Comparison of ENCODE assay signal across 16 cellular contexts in the genomic region with DNA sequence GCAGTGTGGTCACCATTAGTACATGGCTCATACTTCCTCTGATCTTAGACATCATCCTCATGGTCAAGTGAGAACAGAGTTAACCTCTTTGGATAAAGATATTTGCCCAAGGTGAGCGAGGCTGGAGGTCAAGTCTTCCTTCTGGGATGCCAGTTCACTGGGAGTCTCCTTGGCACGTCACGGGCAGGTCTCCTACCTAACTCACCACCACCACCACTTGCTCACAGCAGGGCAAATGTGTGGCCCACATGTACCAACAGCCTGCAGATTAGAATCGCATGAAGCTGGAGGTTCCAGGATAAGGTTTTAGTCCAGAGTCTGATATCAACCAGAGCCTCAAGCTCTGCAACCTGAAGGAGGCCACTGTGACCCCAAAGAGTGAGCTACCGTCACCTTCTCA.
A peak's percentile ranks its signal among the peaks of the same experiment; 100 is the strongest.
DNase-seq lines count a peak whose midpoint lies in the region; ATAC-seq and TF ChIP-seq lines count a peak whose summit lies in the region.
"Had no signal": no experiment of that assay in that cellular context is flagged by ENCODE, and none has a peak within 500 bp of the region (broad histone marks: within the 10 kb centered on the region; RNA-seq: fewer than 3 reads in every experiment).

No MANE protein-coding gene starts in this region.

- no peaks in the 10 kb centered on the region for H3K9me3 Mint-ChIP-seq in endodermal cell
- H3K9me3 Mint-ChIP-seq in activated naive CD4-positive, alpha-beta T cell treated with anti-CD3 and anti-CD28 coated beads for 36 hours = no peaks in the 10 kb centered on the region
- H3K9me3 Mint-ChIP-seq: CD4-positive, CD25-positive, alpha-beta regulatory T cell; HFFc6 had no signal

- no peak overlapping the region for H3K4me3 ChIP-seq in right atrium auricular region
- no peak overlapping the region for H3K4me3 ChIP-seq in left ventricle myocardium inferior
- H3K4me3 ChIP-seq in endodermal cell (ENCODE audit: low read length) = no peak overlapping the region
- H3K4me3 ChIP-seq: BLaER1 treated with 17β-estradiol and CSF1 and Interleukin-3, amounts not matched to agents 10 nM and 100 nM; GM12878 had no signal

- no peak for ATAC-seq in T-helper 17 cell
- no peak for ATAC-seq in HG03342 (IDR thresholded peaks at IDR 0.05; ENCODE audit: unreplicated experiment)
- ATAC-seq: GM12878 had no signal

- H3K27me3 Mint-ChIP-seq in T-helper 17 cell (peaks cover 9% of the 10 kb centered on the region), endodermal cell (ENCODE audit: insufficient read depth) (peaks cover 3% of the 10 kb centered on the region)
- no peaks in the 10 kb centered on the region for H3K27me3 Mint-ChIP-seq in activated naive CD4-positive, alpha-beta T cell treated with anti-CD3 and anti-CD28 coated beads for 36 hours (ENCODE audit: low read depth)

- WGBS in endodermal cell (ENCODE audit: insufficient coverage in 1 of 2, insufficient read length in 1 of 2), 2 experiments = 93 to 97% methylated on average over 4 to 5 of the region's 5 CpGs

- no peaks in the 10 kb centered on the region for H3K4me1 ChIP-seq in right atrium auricular region
- no peaks in the 10 kb centered on the region for H3K4me1 ChIP-seq in left ventricle myocardium inferior
- no peaks in the 10 kb centered on the region for H3K4me1 ChIP-seq in endodermal cell (ENCODE audit: control insufficient read depth, insufficient read depth, low read length)

- DNase-seq in right atrium auricular region (ENCODE audit: low spot score) (peak; percentile 51), left ventricle myocardium inferior (no peak), T-helper 17 cell (no peak), endodermal cell (peak; percentile 11), dedifferentiated amniotic fluid mesenchymal stem cell (ENCODE audit: extremely low spot score) (no peak)
- DNase-seq in activated naive CD4-positive, alpha-beta T cell treated with anti-CD3 and anti-CD28 coated beads for 36 hours = no peak
- DNase-seq: ACHN; CD4-positive, CD25-positive, alpha-beta regulatory T cell; DMS 273 treated with DMSO at 0.1 percent for 48 hours; DMS79; GOT3; HCEC 1CT; HFFc6 had no signal

- H3K4me3 Mint-ChIP-seq in T-helper 17 cell (no peak overlapping the region), endodermal cell (no peak overlapping the region)
- no peak overlapping the region for H3K4me3 Mint-ChIP-seq in activated naive CD4-positive, alpha-beta T cell treated with anti-CD3 and anti-CD28 coated beads for 36 hours
- H3K4me3 Mint-ChIP-seq: CD4-positive, CD25-positive, alpha-beta regulatory T cell; HFFc6 had no signal

- no peak overlapping the region for H3K9ac ChIP-seq in endodermal cell (ENCODE audit: extremely low read depth, low read length, poor library complexity, severe bottlenecking)
- H3K9ac ChIP-seq: BLaER1 treated with 17β-estradiol and CSF1 and Interleukin-3, amounts not matched to agents 10 nM and 100 nM had no signal

- H3K36me3 ChIP-seq in right atrium auricular region (no peaks in the 10 kb centered on the region), left ventricle myocardium inferior (no peaks in the 10 kb centered on the region), endodermal cell (ENCODE audit: control insufficient read depth, insufficient read depth, low read length) (no peaks in the 10 kb centered on the region)
- H3K36me3 ChIP-seq: BLaER1 treated with 17β-estradiol and CSF1 and Interleukin-3, amounts not matched to agents 10 nM and 100 nM had no signal

- intact Hi-C loops in left ventricle myocardium inferior (cut with micrococcal nuclease) = no loop called here
- intact Hi-C loops in activated naive CD4-positive, alpha-beta T cell treated with anti-CD3 and anti-CD28 coated beads for 36 hours (cut with micrococcal nuclease) = no loop called here

- H3K36me3 Mint-ChIP-seq in T-helper 17 cell (ENCODE audit: low read depth) (peaks cover 6% of the 10 kb centered on the region), endodermal cell (ENCODE audit: low read depth) (no peaks in the 10 kb centered on the region)
- H3K36me3 Mint-ChIP-seq in activated naive CD4-positive, alpha-beta T cell treated with anti-CD3 and anti-CD28 coated beads for 36 hours (ENCODE audit: low read depth) = no peaks in the 10 kb centered on the region
- H3K36me3 Mint-ChIP-seq: CD4-positive, CD25-positive, alpha-beta regulatory T cell had no signal

- CTCF ChIA-PET in activated naive CD4-positive, alpha-beta T cell treated with anti-CD3 and anti-CD28 coated beads for 36 hours (lab: Charles Lee) = no interaction called here

- H3K9me3 ChIP-seq in right atrium auricular region = no peaks in the 10 kb centered on the region
- no peaks in the 10 kb centered on the region for H3K9me3 ChIP-seq in left ventricle myocardium inferior (replicated peaks)
- no peaks in the 10 kb centered on the region for H3K9me3 ChIP-seq in T-helper 17 cell (ENCODE audit: control insufficient read depth, low read length, poor library complexity, severe bottlenecking)
- no peaks in the 10 kb centered on the region for H3K9me3 ChIP-seq in endodermal cell (ENCODE audit: control insufficient read depth, low read length)

- no peak for TF ChIP-seq CTCF in right atrium auricular region (IDR thresholded peaks at IDR 0.05)
- no peak for TF ChIP-seq CTCF in left ventricle myocardium inferior (IDR thresholded peaks at IDR 0.05; ENCODE audit: borderline replicate concordance)
- TF ChIP-seq CTCF in endodermal cell (conservative IDR thresholded peaks at IDR 0.05) = no peak

- H3K27ac Mint-ChIP-seq in T-helper 17 cell (peak overlapping the region; percentile 45), endodermal cell (no peak overlapping the region)
- H3K27ac Mint-ChIP-seq in activated naive CD4-positive, alpha-beta T cell treated with anti-CD3 and anti-CD28 coated beads for 36 hours = no peak overlapping the region
- H3K27ac Mint-ChIP-seq: CD4-positive, CD25-positive, alpha-beta regulatory T cell; HFFc6 had no signal

- H3K27me3 ChIP-seq in right atrium auricular region (no peaks in the 10 kb centered on the region), left ventricle myocardium inferior (ENCODE audit: low read depth) (peaks cover 47% of the 10 kb centered on the region), endodermal cell (ENCODE audit: control insufficient read depth, insufficient read depth, low read length, poor library complexity, severe bottlenecking) (no peaks in the 10 kb centered on the region)
- H3K27me3 ChIP-seq: BLaER1 treated with 17β-estradiol and CSF1 and Interleukin-3, amounts not matched to agents 10 nM and 100 nM had no signal

- H3K4me1 Mint-ChIP-seq in T-helper 17 cell (peaks cover 22% of the 10 kb centered on the region), endodermal cell (no peaks in the 10 kb centered on the region)
- peaks cover 17% of the 10 kb centered on the region for H3K4me1 Mint-ChIP-seq in activated naive CD4-positive, alpha-beta T cell treated with anti-CD3 and anti-CD28 coated beads for 36 hours (ENCODE audit: low read depth)

- no peak overlapping the region for H3K27ac ChIP-seq in right atrium auricular region
- H3K27ac ChIP-seq in left ventricle myocardium inferior (replicated peaks) = no peak overlapping the region
- H3K27ac ChIP-seq in endodermal cell (ENCODE audit: low read depth, low read length) = no peak overlapping the region
- H3K27ac ChIP-seq: BLaER1 treated with 17β-estradiol and CSF1 and Interleukin-3, amounts not matched to agents 10 nM and 100 nM had no signal

Comparison
In these comparisons a context has a peak if more than half of its experiments do, and no peak if none do; other contexts are left out.
1. DNase-seq: peak in right atrium auricular region (single experiment) and endodermal cell (single experiment); none in left ventricle myocardium inferior (single experiment), T-helper 17 cell (0 of 3), activated naive CD4-positive, alpha-beta T cell treated with anti-CD3 and anti-CD28 coated beads for 36 hours (single experiment) and dedifferentiated amniotic fluid mesenchymal stem cell (single experiment).